Comparison of ENCODE assay signal across 1 cellular context in genomic region chrX:19883878-19884277, GRCh38.
TF ChIP-seq lines count a peak whose summit lies in the region.

No MANE protein-coding gene starts in this region.

TF ChIP-seq in GM12878, 131 proteins besides CTCF, POLR2A, EP300 and RAD21 (continued from another document and continues in another):
- TF ChIP-seq ELK1 (IDR thresholded peaks at IDR 0.05; ENCODE audit: low read depth, low read length) (no peak), SRF (IDR thresholded peaks at IDR 0.05; ENCODE audit: low read depth in 2 of 2, low read length in 2 of 2) (no peak), ZNF622 (IDR thresholded peaks at IDR 0.05) (no peak), ATF7 (IDR thresholded peaks at IDR 0.05; ENCODE audit: low read depth) (0 out of 2 replicates have a peak, but pooled peaks have one; percentile 43), CEBPZ (IDR thresholded peaks at IDR 0.05; ENCODE audit: low read depth, low read length) (no peak), CREB1 (IDR thresholded peaks at IDR 0.05; ENCODE audit: low read depth) (no peak), ZBTB11 (CRISPR knock-in tag; IDR thresholded peaks at IDR 0.05) (no peak), BCLAF1 (IDR thresholded peaks at IDR 0.05) (no peak), POLR2AphosphoS2 (IDR thresholded peaks at IDR 0.05; ENCODE audit: low read depth, low read length) (0 out of 2 replicates have a peak, but pooled peaks have one; percentile 3), SMAD5 (IDR thresholded peaks at IDR 0.05; ENCODE audit: low read depth) (no peak), ZNF207 (IDR thresholded peaks at IDR 0.05; ENCODE audit: borderline replicate concordance) (no peak), CBFB (IDR thresholded peaks at IDR 0.05; ENCODE audit: low read depth) (no peak), IKZF1 (conservative IDR thresholded peaks at IDR 0.05) (peak; percentile 54), ZNF687 (IDR thresholded peaks at IDR 0.05) (peak; percentile 59), SUZ12 (IDR thresholded peaks at IDR 0.05; ENCODE audit: unreplicated experiment) (no peak), REST (IDR thresholded peaks at IDR 0.05; ENCODE audit: low read depth, low read length) (no peak), HDAC2 (IDR thresholded peaks at IDR 0.05) (no peak), TCF7 (IDR thresholded peaks at IDR 0.05; ENCODE audit: borderline replicate concordance) (no peak), IKZF2 (IDR thresholded peaks at IDR 0.05) (peak; percentile 39 to 61; a peak in 3 of 4 replicates)
- TF ChIP-seq, protein P1, sequence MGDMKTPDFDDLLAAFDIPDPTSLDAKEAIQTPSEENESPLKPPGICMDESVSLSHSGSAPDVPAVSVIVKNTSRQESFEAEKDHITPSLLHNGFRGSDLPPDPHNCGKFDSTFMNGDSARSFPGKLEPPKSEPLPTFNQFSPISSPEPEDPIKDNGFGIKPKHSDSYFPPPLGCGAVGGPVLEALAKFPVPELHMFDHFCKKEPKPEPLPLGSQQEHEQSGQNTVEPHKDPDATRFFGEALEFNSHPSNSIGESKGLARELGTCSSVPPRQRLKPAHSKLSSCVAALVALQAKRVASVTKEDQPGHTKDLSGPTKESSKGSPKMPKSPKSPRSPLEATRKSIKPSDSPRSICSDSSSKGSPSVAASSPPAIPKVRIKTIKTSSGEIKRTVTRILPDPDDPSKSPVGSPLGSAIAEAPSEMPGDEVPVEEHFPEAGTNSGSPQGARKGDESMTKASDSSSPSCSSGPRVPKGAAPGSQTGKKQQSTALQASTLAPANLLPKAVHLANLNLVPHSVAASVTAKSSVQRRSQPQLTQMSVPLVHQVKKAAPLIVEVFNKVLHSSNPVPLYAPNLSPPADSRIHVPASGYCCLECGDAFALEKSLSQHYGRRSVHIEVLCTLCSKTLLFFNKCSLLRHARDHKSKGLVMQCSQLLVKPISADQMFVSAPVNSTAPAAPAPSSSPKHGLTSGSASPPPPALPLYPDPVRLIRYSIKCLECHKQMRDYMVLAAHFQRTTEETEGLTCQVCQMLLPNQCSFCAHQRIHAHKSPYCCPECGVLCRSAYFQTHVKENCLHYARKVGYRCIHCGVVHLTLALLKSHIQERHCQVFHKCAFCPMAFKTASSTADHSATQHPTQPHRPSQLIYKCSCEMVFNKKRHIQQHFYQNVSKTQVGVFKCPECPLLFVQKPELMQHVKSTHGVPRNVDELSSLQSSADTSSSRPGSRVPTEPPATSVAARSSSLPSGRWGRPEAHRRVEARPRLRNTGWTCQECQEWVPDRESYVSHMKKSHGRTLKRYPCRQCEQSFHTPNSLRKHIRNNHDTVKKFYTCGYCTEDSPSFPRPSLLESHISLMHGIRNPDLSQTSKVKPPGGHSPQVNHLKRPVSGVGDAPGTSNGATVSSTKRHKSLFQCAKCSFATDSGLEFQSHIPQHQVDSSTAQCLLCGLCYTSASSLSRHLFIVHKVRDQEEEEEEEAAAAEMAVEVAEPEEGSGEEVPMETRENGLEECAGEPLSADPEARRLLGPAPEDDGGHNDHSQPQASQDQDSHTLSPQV (IDR thresholded peaks at IDR 0.05), result no peak
- TF ChIP-seq, protein P2, sequence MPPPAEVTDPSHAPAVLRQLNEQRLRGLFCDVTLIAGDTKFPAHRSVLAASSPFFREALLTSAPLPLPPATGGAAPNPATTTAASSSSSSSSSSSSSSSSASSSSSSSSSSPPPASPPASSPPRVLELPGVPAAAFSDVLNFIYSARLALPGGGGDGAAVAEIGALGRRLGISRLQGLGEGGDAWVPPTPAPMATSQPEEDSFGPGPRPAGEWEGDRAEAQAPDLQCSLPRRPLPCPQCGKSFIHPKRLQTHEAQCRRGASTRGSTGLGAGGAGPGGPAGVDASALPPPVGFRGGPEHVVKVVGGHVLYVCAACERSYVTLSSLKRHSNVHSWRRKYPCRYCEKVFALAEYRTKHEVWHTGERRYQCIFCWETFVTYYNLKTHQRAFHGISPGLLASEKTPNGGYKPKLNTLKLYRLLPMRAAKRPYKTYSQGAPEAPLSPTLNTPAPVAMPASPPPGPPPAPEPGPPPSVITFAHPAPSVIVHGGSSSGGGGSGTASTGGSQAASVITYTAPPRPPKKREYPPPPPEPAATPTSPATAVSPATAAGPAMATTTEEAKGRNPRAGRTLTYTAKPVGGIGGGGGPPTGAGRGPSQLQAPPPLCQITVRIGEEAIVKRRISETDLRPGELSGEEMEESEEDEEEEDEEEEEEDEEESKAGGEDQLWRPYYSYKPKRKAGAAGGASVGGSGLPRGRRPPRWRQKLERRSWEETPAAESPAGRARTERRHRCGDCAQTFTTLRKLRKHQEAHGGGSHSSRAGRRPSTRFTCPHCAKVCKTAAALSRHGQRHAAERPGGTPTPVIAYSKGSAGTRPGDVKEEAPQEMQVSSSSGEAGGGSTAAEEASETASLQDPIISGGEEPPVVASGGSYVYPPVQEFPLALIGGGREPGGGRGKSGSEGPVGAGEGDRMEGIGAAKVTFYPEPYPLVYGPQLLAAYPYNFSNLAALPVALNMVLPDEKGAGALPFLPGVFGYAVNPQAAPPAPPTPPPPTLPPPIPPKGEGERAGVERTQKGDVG (CRISPR knock-in tag; IDR thresholded peaks at IDR 0.05), result no peak
- TF ChIP-seq, protein P3, sequence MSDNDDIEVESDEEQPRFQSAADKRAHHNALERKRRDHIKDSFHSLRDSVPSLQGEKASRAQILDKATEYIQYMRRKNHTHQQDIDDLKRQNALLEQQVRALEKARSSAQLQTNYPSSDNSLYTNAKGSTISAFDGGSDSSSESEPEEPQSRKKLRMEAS (IDR thresholded peaks at IDR 0.05; ENCODE audit: low read depth, low read length), result no peak
